23 cellular contexts compared by ENCODE assay signal in genomic region chr16:62478903-62479458, GRCh38.
"Had no signal": no experiment of that assay in that cellular context is flagged by ENCODE, and none has a peak within 500 bp of the region (broad histone marks: within the 10 kb centered on the region; RNA-seq: fewer than 3 reads in every experiment).

No MANE protein-coding gene starts in this region.

- H3K9me3 ChIP-seq: pancreas, prostate gland, testis, tibial artery, uterus had no signal

- H3K36me3 ChIP-seq: left lung, pancreas, prostate gland, stomach, tibial artery, uterus had no signal

- H3K4me3 ChIP-seq: left lung, pancreas, prostate gland, skin epidermis, stomach, testis, tibial artery, uterus had no signal

- H3K27me3 ChIP-seq: left lung, pancreas, stomach, testis, tibial artery, uterus had no signal

- ATAC-seq: left colon; left lung; natural killer cell; pancreas; right cardiac atrium; sciatic nerve; stimulated activated naive B cell treated with anti-CD40 and anti-IgM and Interleukin-4, amounts not matched to agents 10 μg/mL and 1 μg/mL and 100 μg/mL, for 72 hours; stimulated activated naive CD8-positive, alpha-beta T cell treated with anti-CD3 and anti-CD28 coated beads, Interleukin-15, Interleukin-2, amounts not matched to agents 100 U/mL and 50 U/mL, for 24 hours had no signal

- H3K27ac ChIP-seq: left lung, pancreas, prostate gland, skin epidermis, stomach, testis, tibial artery, uterus had no signal

- H3K4me1 ChIP-seq: left lung, pancreas, prostate gland, stomach, testis, uterus had no signal

- DNase-seq: hippocampal formation; left colon; left lung; naive B cell; natural killer cell; nephron progenitor cell; nucleus accumbens; pancreas; retina; stimulated activated CD4-positive, alpha-beta T cell treated with anti-CD3 and anti-CD28 coated beads, Interleukin-12 subunit alpha, Interleukin-12 subunit beta, amount 100 ng/mL, for 4 hours; stimulated activated CD4-positive, alpha-beta T cell treated with anti-CD3 and anti-CD28 coated beads, Interleukin-15, amount 100 ng/mL, for 24 hours; stimulated activated CD4-positive, alpha-beta T cell treated with anti-CD3 and anti-CD28 coated beads, Interleukin-2, amount 100 ng/mL, for 24 hours; stimulated activated CD4-positive, alpha-beta T cell treated with anti-CD3 and anti-CD28 coated beads, Interleukin-4, amount 100 ng/mL, for 1 hour; stimulated activated naive B cell treated with anti-CD40 and anti-IgM and Interleukin-4, amounts not matched to agents 10 μg/mL and 1 μg/mL and 100 μg/mL, for 72 hours; stimulated activated naive CD8-positive, alpha-beta T cell treated with anti-CD3 and anti-CD28 coated beads, Interleukin-15, Interleukin-2, amounts not matched to agents 100 U/mL and 50 U/mL, for 24 hours; stomach; testis; tibial artery; uterus had no signal
